13 cellular contexts compared by ENCODE assay signal in genomic region chr9:124371183-124371582, GRCh38. TPM values are rescaled to one million over a fixed set of nuclear protein-coding genes. Genes with fewer than 3 reads are reported as not detected.
DNase-seq lines count a peak whose midpoint lies in the region; ATAC-seq and TF ChIP-seq lines count a peak whose summit lies in the region.
"Had no signal": no experiment of that assay in that cellular context is flagged by ENCODE, and none has a peak within 500 bp of the region (broad histone marks: within the 10 kb centered on the region; RNA-seq: fewer than 3 reads in every experiment).

No MANE protein-coding gene starts in this region.

- ATAC-seq in left lobe of liver, result peak; percentile 61

- H3K4me3 Mint-ChIP-seq in immature natural killer cell, result no peak overlapping the region
- H3K4me3 Mint-ChIP-seq: activated naive CD4-positive, alpha-beta T cell treated with anti-CD3 and anti-CD28 coated beads, Interleukin-2, amount 10 ng/mL, durations not matched to agents 7 days and 5 days had no signal

- TF ChIP-seq CTCF in NB4 (IDR thresholded peaks at IDR 0.05; ENCODE audit: low read depth, low read length) (no peak), astrocyte of the spinal cord (IDR thresholded peaks at IDR 0.05; ENCODE audit: low read depth, low read length) (no peak)

- no peaks in the 10 kb centered on the region for H3K9me3 Mint-ChIP-seq in immature natural killer cell
- H3K9me3 Mint-ChIP-seq: activated naive CD4-positive, alpha-beta T cell treated with anti-CD3 and anti-CD28 coated beads, Interleukin-2, amount 10 ng/mL, durations not matched to agents 7 days and 5 days had no signal

- peaks cover 24 to 79% of the 10 kb centered on the region in 2 donors for H3K4me1 Mint-ChIP-seq in immature natural killer cell
- H3K4me1 Mint-ChIP-seq: activated naive CD4-positive, alpha-beta T cell treated with anti-CD3 and anti-CD28 coated beads, Interleukin-2, amount 10 ng/mL, durations not matched to agents 7 days and 5 days had no signal

- in situ Hi-C loops in astrocyte of the spinal cord (cut with HindIII; ENCODE audit: low sequenced_read_pairs), result no loop called here
- in situ Hi-C loops in ACHN (cut with HindIII; ENCODE audit: low pct_ligation_motif_present, low pct_unique_long_range_greater_than_20kb, low sequenced_read_pairs), result no loop called here

- peaks cover 0 to 1% (median 0%) of the 10 kb centered on the region in 3 donors for H3K27me3 Mint-ChIP-seq in immature natural killer cell (ENCODE audit: low read depth in 3 of 3)
- H3K27me3 Mint-ChIP-seq: activated naive CD4-positive, alpha-beta T cell treated with anti-CD3 and anti-CD28 coated beads, Interleukin-2, amount 10 ng/mL, durations not matched to agents 7 days and 5 days had no signal

- TF ChIP-seq POLR2A in NB4 (IDR thresholded peaks at IDR 0.05; ENCODE audit: extremely low read depth, insufficient read length), result no peak

- peaks cover 0 to 7% (median 5%) of the 10 kb centered on the region in 3 donors for H3K36me3 Mint-ChIP-seq in immature natural killer cell

- H3K4me3 ChIP-seq in NB4 (ENCODE audit: low read depth, low read length) (no peak overlapping the region), astrocyte of the spinal cord (ENCODE audit: low read depth, low read length) (no peak overlapping the region)

- H3K27ac Mint-ChIP-seq in immature natural killer cell, result no peak overlapping the region
- H3K27ac Mint-ChIP-seq: activated naive CD4-positive, alpha-beta T cell treated with anti-CD3 and anti-CD28 coated beads, Interleukin-2, amount 10 ng/mL, durations not matched to agents 7 days and 5 days had no signal

- DNase-seq in EL (peak; percentile 26), NB4 (ENCODE audit: low read depth) (peak; percentile 80), astrocyte of the spinal cord (ENCODE audit: low read depth, low spot score) (peak; percentile 40), left lobe of liver (ENCODE audit: low spot score) (no peak), immature natural killer cell (no peak), NCI-H1930 (lab: John Stamatoyannopoulos, UW) (no peak), ACHN (no peak), HuH-7.5 (ENCODE audit: low spot score) (no peak)
- DNase-seq: activated naive CD4-positive, alpha-beta T cell treated with anti-CD3 and anti-CD28 coated beads, Interleukin-2, amount 10 ng/mL, durations not matched to agents 7 days and 5 days; central memory CD4-positive, alpha-beta T cell; midbrain; NCI-H1092 treated with DMSO at 0.1 percent for 48 hours; WERI-Rb-1 had no signal

RNA-seq across cellular contexts. Expression of gene PSMB7, which starts 44.1 kb away (rescaled TPM):
- total RNA-seq in left lobe of liver, result 86.0 TPM
- polyA plus RNA-seq in immature natural killer cell, result 100 to 1,000 TPM; 167 to 256 (median 186) TPM

Comparison
In these comparisons a context has a peak if more than half of its experiments do, and no peak if none do; other contexts are left out.
1. DNase-seq: peak in EL (single experiment), NB4 (single experiment) and astrocyte of the spinal cord (single experiment); none in left lobe of liver (single experiment), immature natural killer cell (0 of 3), NCI-H1930 (0 of 2), ACHN (single experiment) and HuH-7.5 (single experiment).